Comparison of ENCODE assay signal across 8 cellular contexts in genomic region chr3:195258449-195259145, GRCh38. TPM values are rescaled to one million over a fixed set of nuclear protein-coding genes. Genes with fewer than 3 reads are reported as not detected.
A peak's percentile ranks its signal among the peaks of the same experiment; 100 is the strongest.
DNase-seq lines count a peak whose midpoint lies in the region; ATAC-seq and TF ChIP-seq lines count a peak whose summit lies in the region.

No MANE protein-coding gene starts in this region.

- H3K4me3 ChIP-seq in dorsolateral prefrontal cortex, result peak overlapping the region in 27 of 59 donors; percentile 62 to 86 (median 75)
- H3K4me3 ChIP-seq in osteoblast (ENCODE audit: insufficient read depth, low read length), result peak overlapping the region; percentile 86

- H3K36me3 ChIP-seq in osteoblast (ENCODE audit: insufficient read depth, low read length), result no peaks in the 10 kb centered on the region

- H2AFZ ChIP-seq in osteoblast (ENCODE audit: low read length), result no peak overlapping the region

- H3K9me3 ChIP-seq in osteoblast (ENCODE audit: low read depth, low read length), result no peaks in the 10 kb centered on the region

- no peaks in the 10 kb centered on the region for H3K27me3 ChIP-seq in dorsolateral prefrontal cortex
- H3K27me3 ChIP-seq in osteoblast (ENCODE audit: insufficient read depth, low read length), result no peaks in the 10 kb centered on the region

- no peak for ATAC-seq in HG03025 (IDR thresholded peaks at IDR 0.05; ENCODE audit: low FRiP score, unreplicated experiment)

- H4K20me1 ChIP-seq in osteoblast (ENCODE audit: insufficient read depth, low read length), result no peaks in the 10 kb centered on the region

- H3K27ac ChIP-seq in dorsolateral prefrontal cortex (peak overlapping the region in 52 of 59 donors; percentile 52 to 94 (median 86)), osteoblast (ENCODE audit: low read depth, low read length) (peak overlapping the region; percentile 86)

- intact Hi-C loops in dorsolateral prefrontal cortex (cut with DNase I), result loop anchor here (2.0 to 10.0 kb wide), 5 partner anchors 61 to 574 kb away; partner anchors contain the start of gene FAM43A (in 1 of the 2)

- H3K79me2 ChIP-seq in osteoblast (ENCODE audit: insufficient read depth, low read length), result peaks cover 30% of the 10 kb centered on the region

- peak overlapping the region; percentile 84 for H3K4me2 ChIP-seq in osteoblast (ENCODE audit: insufficient read depth, low read length)

- peaks cover 13% of the 10 kb centered on the region for H3K4me1 ChIP-seq in osteoblast (ENCODE audit: insufficient read depth, low read length)

- DNase-seq in DMS153 treated with DMSO at 0.1 percent for 48 hours (lab: John Stamatoyannopoulos, UW; ENCODE audit: unreplicated experiment), result peak; percentile 58
- DNase-seq in NCI-H526 (lab: John Stamatoyannopoulos, UW), result peak; percentile 68 to 69
- peak in 2 of 10 donors; percentile 10 to 27 for DNase-seq in dorsolateral prefrontal cortex
- peak; percentile 78 for DNase-seq in osteoblast (ENCODE audit: insufficient read length, low spot score, missing footprints)
- no peak for DNase-seq in SK-N-DZ (ENCODE audit: low spot score)
- DNase-seq in NAMALWA (ENCODE audit: low spot score), result no peak
- DNase-seq in amygdala (lab: John Stamatoyannopoulos, UW), result no peak

- TF ChIP-seq CTCF in dorsolateral prefrontal cortex (IDR thresholded peaks at IDR 0.05 in 54 of 56, conservative IDR thresholded peaks at IDR 0.05 in 2 of 56; ENCODE audit: low read depth in 1 of 56, partially characterized antibody in 56 of 56) (no peak), osteoblast (IDR thresholded peaks at IDR 0.05; ENCODE audit: extremely low read depth, low read depth, low read length) (no peak)

RNA-seq across cellular contexts. Expression of gene XXYLT1, which starts 12.4 kb away (rescaled TPM):
- total RNA-seq in dorsolateral prefrontal cortex (10 to 100 TPM in 110 of 120 experiments, 1 to 10 TPM in 10; 7.2 to 19.3 (median 13.0) TPM), osteoblast (28.2 and 28.9 TPM in 2 replicates)
- 34.7 and 43.7 TPM in 2 replicates for polyA plus RNA-seq in SK-N-DZ (2014; cell fraction: cytosol; rRNA removed)
- 14.4 and 21.9 TPM in 2 replicates for polyA plus RNA-seq in SK-N-DZ (2014; cell fraction: nucleus; rRNA removed)

Comparison
In these comparisons a context has a peak if more than half of its experiments do, and no peak if none do; other contexts are left out.
1. DNase-seq: peak in DMS153 treated with DMSO at 0.1 percent for 48 hours (single experiment), NCI-H526 (2 of 2) and osteoblast (single experiment); none in SK-N-DZ (single experiment), NAMALWA (single experiment) and amygdala (0 of 56).